14 cellular contexts compared by ENCODE assay signal in the genomic region with DNA sequence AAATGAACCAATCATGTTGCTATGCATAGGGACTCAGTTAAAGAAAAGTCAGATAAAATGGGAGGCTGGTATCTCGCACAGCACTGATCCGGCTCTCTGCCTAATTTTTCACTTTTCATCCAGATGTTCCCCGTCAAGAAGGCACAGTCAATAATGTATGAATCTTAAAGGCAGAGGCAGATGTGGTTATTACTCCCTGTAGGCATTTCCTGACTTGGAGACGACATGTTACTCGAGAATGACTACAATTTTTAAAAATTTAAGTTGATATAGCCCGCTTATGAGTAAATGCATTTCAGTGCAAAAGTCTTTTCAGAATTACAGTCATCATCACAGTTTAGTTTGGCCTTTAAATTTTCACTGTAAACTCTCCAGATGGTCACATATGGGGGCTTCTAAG.
A peak's percentile ranks its signal among the peaks of the same experiment; 100 is the strongest.
DNase-seq lines count a peak whose midpoint lies in the region; ATAC-seq and TF ChIP-seq lines count a peak whose summit lies in the region.
"Had no signal": no experiment of that assay in that cellular context is flagged by ENCODE, and none has a peak within 500 bp of the region (broad histone marks: within the 10 kb centered on the region; RNA-seq: fewer than 3 reads in every experiment).

No MANE protein-coding gene starts in this region.

- H3K4me3 Mint-ChIP-seq in natural killer cell treated with Interleukin-12 subunit alpha and Interleukin-12 subunit beta and Interleukin-15 and Interleukin-18, amount 100 ng/mL, for 72 hours, result no peak overlapping the region
- H3K4me3 Mint-ChIP-seq in natural killer cell, result no peak overlapping the region
- H3K4me3 Mint-ChIP-seq in brain, result peak overlapping the region in 1 of 5 experiments; percentile 7
- H3K4me3 Mint-ChIP-seq in nephron, result no peak overlapping the region
- H3K4me3 Mint-ChIP-seq: CD4-positive, alpha-beta T cell had no signal

- intact Hi-C loops in natural killer cell (cut with micrococcal nuclease), result no loop called here

- H3K9me3 Mint-ChIP-seq in natural killer cell treated with Interleukin-12 subunit alpha and Interleukin-12 subunit beta and Interleukin-15 and Interleukin-18, amount 100 ng/mL, for 72 hours, result peaks cover 23% of the 10 kb centered on the region
- H3K9me3 Mint-ChIP-seq in natural killer cell (peaks cover 0 to 2% of the 10 kb centered on the region in 2 donors), brain (peaks cover 15 to 23% (median 18%) of the 10 kb centered on the region in 5 experiments), nephron (peaks cover 22% of the 10 kb centered on the region)

- H3K27ac Mint-ChIP-seq in natural killer cell treated with Interleukin-12 subunit alpha and Interleukin-12 subunit beta and Interleukin-15 and Interleukin-18, amount 100 ng/mL, for 72 hours, result peak overlapping the region; percentile 1 to 97
- H3K27ac Mint-ChIP-seq in natural killer cell (no peak overlapping the region), brain (peak overlapping the region in 3 of 5 experiments; percentile 17 to 65 (median 38)), nephron (peak overlapping the region in 2 of 3 experiments; percentile 64 to 67)
- H3K27ac Mint-ChIP-seq: CD4-positive, alpha-beta T cell had no signal

- no peaks in the 10 kb centered on the region for H3K27me3 Mint-ChIP-seq in natural killer cell treated with Interleukin-12 subunit alpha and Interleukin-12 subunit beta and Interleukin-15 and Interleukin-18, amount 100 ng/mL, for 72 hours
- H3K27me3 Mint-ChIP-seq in natural killer cell (ENCODE audit: low read depth in 2 of 2) (no peaks in the 10 kb centered on the region), brain (peaks cover 3% of the 10 kb centered on the region), nephron (ENCODE audit: low read depth) (peaks cover under 1% of the 10 kb centered on the region)
- H3K27me3 Mint-ChIP-seq: CD4-positive, alpha-beta T cell had no signal

- peaks cover 49% of the 10 kb centered on the region for H3K36me3 Mint-ChIP-seq in natural killer cell treated with Interleukin-12 subunit alpha and Interleukin-12 subunit beta and Interleukin-15 and Interleukin-18, amount 100 ng/mL, for 72 hours
- H3K36me3 Mint-ChIP-seq in natural killer cell (peaks cover 25% of the 10 kb centered on the region), brain (peaks cover 5% of the 10 kb centered on the region), nephron (ENCODE audit: low read depth) (peaks cover 19% of the 10 kb centered on the region)

- no peak for DNase-seq in natural killer cell treated with Interleukin-12 subunit alpha and Interleukin-12 subunit beta and Interleukin-15 and Interleukin-18, amount 100 ng/mL, for 72 hours (ENCODE audit: low spot score)
- no peak for DNase-seq in natural killer cell
- no peak for DNase-seq in stimulated activated CD4-positive, alpha-beta T cell treated with anti-CD3 and anti-CD28 coated beads, Interleukin-2, amount 100 ng/mL, for 48 hours
- no peak for DNase-seq in activated naive CD4-positive, alpha-beta T cell treated with Interleukin-2 at 50 U/mL for 16 hours
- DNase-seq: 8988T; AML-193; C1 segment of cervical spinal cord; Calu3; CD4-positive, alpha-beta T cell; DMS 273 treated with DMSO at 0.1 percent for 48 hours had no signal

- TF ChIP-seq CTCF in natural killer cell (IDR thresholded peaks at IDR 0.05) (no peak), brain (conservative IDR thresholded peaks at IDR 0.05) (no peak), nephron (IDR thresholded peaks at IDR 0.05; ENCODE audit: unreplicated experiment in 3 of 3) (no peak)

- no peak for ATAC-seq in natural killer cell treated with Interleukin-12 subunit alpha and Interleukin-12 subunit beta and Interleukin-15 and Interleukin-18, amount 100 ng/mL, for 72 hours
- no peak for ATAC-seq in natural killer cell
- ATAC-seq in activated CD4-positive, CD25-positive, alpha-beta regulatory T cell treated with anti-CD3 and anti-CD28 coated beads, Interleukin-2, amount 50 U/mL, for 24 hours, result no peak
- ATAC-seq: GM12878 had no signal

- H3K4me1 Mint-ChIP-seq in natural killer cell treated with Interleukin-12 subunit alpha and Interleukin-12 subunit beta and Interleukin-15 and Interleukin-18, amount 100 ng/mL, for 72 hours (ENCODE audit: low read depth in 2 of 2), result peaks cover 72 to 74% of the 10 kb centered on the region in 2 donors
- H3K4me1 Mint-ChIP-seq in natural killer cell, result peaks cover 41 to 43% of the 10 kb centered on the region in 2 donors
- H3K4me1 Mint-ChIP-seq in brain, result peaks cover 22% of the 10 kb centered on the region
- peaks cover 18% of the 10 kb centered on the region for H3K4me1 Mint-ChIP-seq in nephron

Comparison
In these comparisons a context has a peak if more than half of its experiments do, and no peak if none do; other contexts are left out.
1. H3K27ac Mint-ChIP-seq: peak in natural killer cell treated with Interleukin-12 subunit alpha and Interleukin-12 subunit beta and Interleukin-15 and Interleukin-18, amount 100 ng/mL, for 72 hours (2 of 2), brain (3 of 5) and nephron (2 of 3); none in natural killer cell (0 of 2).